8 cellular contexts compared by ENCODE assay signal in the genomic region with DNA sequence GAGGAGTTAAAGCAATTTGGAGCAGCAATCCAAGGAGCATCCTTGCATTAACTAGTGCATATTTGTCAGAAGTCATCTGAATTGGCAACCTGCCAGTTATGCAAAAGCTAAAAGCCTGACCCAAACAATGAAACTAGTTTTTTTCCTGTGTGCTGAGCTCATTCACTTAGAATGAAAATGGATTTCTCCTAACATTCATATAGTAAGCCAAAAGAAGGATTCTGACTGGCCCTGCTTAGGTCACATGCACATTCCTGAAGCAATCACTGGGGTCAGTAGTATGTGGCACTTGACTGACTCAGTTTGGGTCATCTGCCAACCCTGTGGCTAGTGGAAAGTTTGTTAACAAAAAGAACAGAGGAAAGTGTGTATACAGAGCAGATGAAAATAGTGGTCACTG. TPM values are rescaled to one million over a fixed set of nuclear protein-coding genes. Genes with fewer than 3 reads are reported as not detected.
DNase-seq lines count a peak whose midpoint lies in the region; ATAC-seq and TF ChIP-seq lines count a peak whose summit lies in the region.

No MANE protein-coding gene starts in this region.

- H3K4me3 Mint-ChIP-seq in activated CD4-positive, alpha-beta T cell treated with anti-CD3 and anti-CD28 coated beads, Interleukin-2, amount 10 ng/mL, durations not matched to agents 24 days and 14 days, result no peak overlapping the region
- H3K4me3 Mint-ChIP-seq in stimulated activated memory B cell treated with anti-CD40 and anti-IgM and Interleukin-4, amounts not matched to agents 10 μg/mL and 1 μg/mL and 100 μg/mL, for 72 hours, result no peak overlapping the region

- peak; percentile 29 for ATAC-seq in mucosa of descending colon
- ATAC-seq in stimulated activated memory B cell treated with anti-CD40 and anti-IgM and Interleukin-4, amounts not matched to agents 10 μg/mL and 1 μg/mL and 100 μg/mL, for 72 hours, result no peak

- H3K9me3 Mint-ChIP-seq in activated CD4-positive, alpha-beta T cell treated with anti-CD3 and anti-CD28 coated beads, Interleukin-2, amount 10 ng/mL, durations not matched to agents 24 days and 14 days, result peaks cover 12% of the 10 kb centered on the region
- H3K9me3 Mint-ChIP-seq in stimulated activated memory B cell treated with anti-CD40 and anti-IgM and Interleukin-4, amounts not matched to agents 10 μg/mL and 1 μg/mL and 100 μg/mL, for 72 hours, result no peaks in the 10 kb centered on the region

- H3K27ac Mint-ChIP-seq in activated CD4-positive, alpha-beta T cell treated with anti-CD3 and anti-CD28 coated beads, Interleukin-2, amount 10 ng/mL, durations not matched to agents 24 days and 14 days, result no peak overlapping the region
- H3K27ac Mint-ChIP-seq in stimulated activated memory B cell treated with anti-CD40 and anti-IgM and Interleukin-4, amounts not matched to agents 10 μg/mL and 1 μg/mL and 100 μg/mL, for 72 hours, result no peak overlapping the region

- H3K27ac ChIP-seq in effector memory CD4-positive, alpha-beta T cell (ENCODE audit: insufficient read depth, low read length, poor library complexity, severe bottlenecking), result no peak overlapping the region

- H3K9me3 ChIP-seq in mucosa of descending colon, result no peaks in the 10 kb centered on the region
- H3K9me3 ChIP-seq in effector memory CD4-positive, alpha-beta T cell (ENCODE audit: control insufficient read depth, low read length), result no peaks in the 10 kb centered on the region

- H3K4me1 Mint-ChIP-seq in activated CD4-positive, alpha-beta T cell treated with anti-CD3 and anti-CD28 coated beads, Interleukin-2, amount 10 ng/mL, durations not matched to agents 24 days and 14 days, result peaks cover 8% of the 10 kb centered on the region
- no peaks in the 10 kb centered on the region for H3K4me1 Mint-ChIP-seq in stimulated activated memory B cell treated with anti-CD40 and anti-IgM and Interleukin-4, amounts not matched to agents 10 μg/mL and 1 μg/mL and 100 μg/mL, for 72 hours

- H3K4me1 ChIP-seq in mucosa of descending colon (ENCODE audit: low read depth), result peaks cover 17% of the 10 kb centered on the region
- H3K4me1 ChIP-seq in effector memory CD4-positive, alpha-beta T cell (ENCODE audit: control insufficient read depth, insufficient read depth, low read length, poor library complexity, severe bottlenecking), result no peaks in the 10 kb centered on the region

- H3K27me3 Mint-ChIP-seq in activated CD4-positive, alpha-beta T cell treated with anti-CD3 and anti-CD28 coated beads, Interleukin-2, amount 10 ng/mL, durations not matched to agents 24 days and 14 days, result peaks cover 3% of the 10 kb centered on the region
- H3K27me3 Mint-ChIP-seq in stimulated activated memory B cell treated with anti-CD40 and anti-IgM and Interleukin-4, amounts not matched to agents 10 μg/mL and 1 μg/mL and 100 μg/mL, for 72 hours, result no peaks in the 10 kb centered on the region

- no peaks in the 10 kb centered on the region for H3K36me3 Mint-ChIP-seq in activated CD4-positive, alpha-beta T cell treated with anti-CD3 and anti-CD28 coated beads, Interleukin-2, amount 10 ng/mL, durations not matched to agents 24 days and 14 days (ENCODE audit: low read depth)
- H3K36me3 Mint-ChIP-seq in stimulated activated memory B cell treated with anti-CD40 and anti-IgM and Interleukin-4, amounts not matched to agents 10 μg/mL and 1 μg/mL and 100 μg/mL, for 72 hours, result no peaks in the 10 kb centered on the region

- DNase-seq in GM04504 (ENCODE audit: low read depth) (peak; percentile 88), M059J (ENCODE audit: low read depth) (peak; percentile 93), dermis blood vessel endothelial cell (peak; percentile 72), mucosa of descending colon (peak in 1 of 3 donors; percentile 22)
- no peak for DNase-seq in activated CD4-positive, alpha-beta T cell treated with anti-CD3 and anti-CD28 coated beads, Interleukin-2, amount 10 ng/mL, durations not matched to agents 24 days and 14 days
- no peak for DNase-seq in stimulated activated CD4-positive, alpha-beta T cell treated with anti-CD3 and anti-CD28 coated beads, Interleukin-2, amount 100 ng/mL, for 48 hours
- no peak for DNase-seq in effector memory CD4-positive, alpha-beta T cell

- H3K4me3 ChIP-seq in mucosa of descending colon, result no peak overlapping the region
- H3K4me3 ChIP-seq in effector memory CD4-positive, alpha-beta T cell (ENCODE audit: insufficient read depth, low read depth, low read length, poor library complexity, severe bottlenecking), result no peak overlapping the region

- no peaks in the 10 kb centered on the region for H3K36me3 ChIP-seq in mucosa of descending colon (ENCODE audit: low read depth)
- no peaks in the 10 kb centered on the region for H3K36me3 ChIP-seq in effector memory CD4-positive, alpha-beta T cell (ENCODE audit: control insufficient read depth, insufficient read depth, low read length)

- H3K27me3 ChIP-seq in effector memory CD4-positive, alpha-beta T cell (replicated peaks; ENCODE audit: control insufficient read depth, insufficient read depth, low read length, poor library complexity, severe bottlenecking), result no peaks in the 10 kb centered on the region

- intact Hi-C loops in mucosa of descending colon (cut with DNase I, micrococcal nuclease), result no loop called here
- intact Hi-C loops in activated CD4-positive, alpha-beta T cell treated with anti-CD3 and anti-CD28 coated beads, Interleukin-2, amount 10 ng/mL, durations not matched to agents 24 days and 14 days (cut with micrococcal nuclease), result no loop called here

- no peak for TF ChIP-seq CTCF in mucosa of descending colon (IDR thresholded peaks at IDR 0.05)

RNA-seq across cellular contexts. Expression of a gene that starts 30.5 kb away (rescaled TPM):
- total RNA-seq in M059J (2014; rRNA removed; shearing (Covaris generic)), result 10.2 and 21.8 TPM in 2 replicates
- total RNA-seq in dermis blood vessel endothelial cell (11.0 and 11.1 TPM in 2 replicates), mucosa of descending colon (10 to 100 TPM in 2 of 3 donors, 1 to 10 TPM in 1; 10.0 to 18.4 (median 17.4) TPM)
- 13.3 and 16.3 TPM in 2 replicates for total RNA-seq in activated CD4-positive, alpha-beta T cell treated with anti-CD3 and anti-CD28 coated beads, Interleukin-2, amount 10 ng/mL, durations not matched to agents 24 days and 14 days

RNA-seq across cellular contexts. Expression of a gene that starts 37.1 kb away (rescaled TPM):
- total RNA-seq in M059J (2014; rRNA removed; shearing (Covaris generic)), result 32.6 and 35.8 TPM in 2 replicates
- total RNA-seq in dermis blood vessel endothelial cell (39.9 and 45.9 TPM in 2 replicates), mucosa of descending colon (10 to 100 TPM; 37.2 to 57.5 (median 41.1) TPM)
- total RNA-seq in activated CD4-positive, alpha-beta T cell treated with anti-CD3 and anti-CD28 coated beads, Interleukin-2, amount 10 ng/mL, durations not matched to agents 24 days and 14 days, result 65.0 and 70.7 TPM in 2 replicates

Comparison
In these comparisons a context has a peak if more than half of its experiments do, and no peak if none do; other contexts are left out.
1. DNase-seq: peak in GM04504 (single experiment), M059J (single experiment) and dermis blood vessel endothelial cell (single experiment); none in activated CD4-positive, alpha-beta T cell treated with anti-CD3 and anti-CD28 coated beads, Interleukin-2, amount 10 ng/mL, durations not matched to agents 24 days and 14 days (single experiment), stimulated activated CD4-positive, alpha-beta T cell treated with anti-CD3 and anti-CD28 coated beads, Interleukin-2, amount 100 ng/mL, for 48 hours (0 of 2) and effector memory CD4-positive, alpha-beta T cell (0 of 3).